In the genomic region with DNA sequence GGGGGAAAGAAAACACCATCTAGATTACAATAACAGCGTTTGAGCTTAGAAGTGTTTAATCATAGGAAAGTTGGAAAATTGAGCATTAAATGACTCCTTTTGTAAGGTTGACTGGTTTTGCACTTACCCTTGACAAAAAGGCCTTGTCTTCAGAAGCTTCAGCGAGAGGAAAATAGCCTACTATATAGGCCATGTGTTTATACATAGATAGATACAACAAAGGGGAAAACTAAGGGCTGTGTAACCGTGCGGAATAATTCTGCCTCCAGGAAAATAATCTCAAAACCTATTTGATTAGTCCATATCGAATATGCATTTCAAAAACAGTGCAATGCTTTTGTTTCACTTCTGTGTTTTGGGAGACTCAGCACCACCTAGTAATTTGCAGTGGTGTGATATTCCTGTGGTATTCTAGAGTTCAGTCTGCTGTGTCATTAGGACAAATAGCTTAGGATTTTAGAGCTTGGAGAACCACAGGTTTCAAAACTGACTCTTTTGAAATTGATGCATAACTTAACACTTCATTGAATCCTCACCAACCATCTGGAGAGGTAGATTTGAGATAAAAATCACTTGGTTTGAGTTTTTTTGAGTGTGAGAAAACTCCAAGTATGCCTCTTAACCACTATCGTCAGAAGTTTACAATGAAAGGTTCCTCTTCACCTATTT, we compare ENCODE assay signal across 1 cellular context.
TF ChIP-seq lines count a peak whose summit lies in the region.

No MANE protein-coding gene starts in this region.

TF ChIP-seq in GM12878, 131 proteins besides CTCF, POLR2A, EP300 and RAD21:
- TF ChIP-seq POU2F2 (IDR thresholded peaks at IDR 0.05; ENCODE audit: borderline replicate concordance, low read depth, low read length) (no peak), SPI1 (IDR thresholded peaks at IDR 0.05; ENCODE audit: borderline replicate concordance, insufficient read depth, low read depth, low read length) (peak; percentile 78), RUNX3 (IDR thresholded peaks at IDR 0.05; ENCODE audit: low read length) (peak; percentile 56), DPF2 (IDR thresholded peaks at IDR 0.05) (no peak), RELA (IDR thresholded peaks at IDR 0.05; ENCODE audit: borderline replicate concordance, partially characterized antibody) (no peak), ATF7 (IDR thresholded peaks at IDR 0.05; ENCODE audit: low read depth) (peak; percentile 27; the same call in 1 of the 2 replicates), ESRRA (IDR thresholded peaks at IDR 0.05; ENCODE audit: low read length) (no peak), MTA2 (IDR thresholded peaks at IDR 0.05; ENCODE audit: low read depth) (peak; percentile 32), IKZF1 (conservative IDR thresholded peaks at IDR 0.05) (peak; percentile 65; the same call in 1 of the 2 replicates), IKZF2 (IDR thresholded peaks at IDR 0.05) (peak; percentile 73 to 75)
- TF ChIP-seq, protein P1, sequence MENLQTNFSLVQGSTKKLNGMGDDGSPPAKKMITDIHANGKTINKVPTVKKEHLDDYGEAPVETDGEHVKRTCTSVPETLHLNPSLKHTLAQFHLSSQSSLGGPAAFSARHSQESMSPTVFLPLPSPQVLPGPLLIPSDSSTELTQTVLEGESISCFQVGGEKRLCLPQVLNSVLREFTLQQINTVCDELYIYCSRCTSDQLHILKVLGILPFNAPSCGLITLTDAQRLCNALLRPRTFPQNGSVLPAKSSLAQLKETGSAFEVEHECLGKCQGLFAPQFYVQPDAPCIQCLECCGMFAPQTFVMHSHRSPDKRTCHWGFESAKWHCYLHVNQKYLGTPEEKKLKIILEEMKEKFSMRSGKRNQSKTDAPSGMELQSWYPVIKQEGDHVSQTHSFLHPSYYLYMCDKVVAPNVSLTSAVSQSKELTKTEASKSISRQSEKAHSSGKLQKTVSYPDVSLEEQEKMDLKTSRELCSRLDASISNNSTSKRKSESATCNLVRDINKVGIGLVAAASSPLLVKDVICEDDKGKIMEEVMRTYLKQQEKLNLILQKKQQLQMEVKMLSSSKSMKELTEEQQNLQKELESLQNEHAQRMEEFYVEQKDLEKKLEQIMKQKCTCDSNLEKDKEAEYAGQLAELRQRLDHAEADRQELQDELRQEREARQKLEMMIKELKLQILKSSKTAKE (IDR thresholded peaks at IDR 0.05; ENCODE audit: low read depth, poor library complexity, severe bottlenecking) = peak; percentile 45
- TF ChIP-seq, protein P2, sequence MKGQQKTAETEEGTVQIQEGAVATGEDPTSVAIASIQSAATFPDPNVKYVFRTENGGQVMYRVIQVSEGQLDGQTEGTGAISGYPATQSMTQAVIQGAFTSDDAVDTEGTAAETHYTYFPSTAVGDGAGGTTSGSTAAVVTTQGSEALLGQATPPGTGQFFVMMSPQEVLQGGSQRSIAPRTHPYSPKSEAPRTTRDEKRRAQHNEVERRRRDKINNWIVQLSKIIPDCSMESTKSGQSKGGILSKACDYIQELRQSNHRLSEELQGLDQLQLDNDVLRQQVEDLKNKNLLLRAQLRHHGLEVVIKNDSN (IDR thresholded peaks at IDR 0.05; ENCODE audit: borderline replicate concordance, extremely low read length, insufficient read depth, low read depth, low read length) = no peak
- TF ChIP-seq, protein P3, sequence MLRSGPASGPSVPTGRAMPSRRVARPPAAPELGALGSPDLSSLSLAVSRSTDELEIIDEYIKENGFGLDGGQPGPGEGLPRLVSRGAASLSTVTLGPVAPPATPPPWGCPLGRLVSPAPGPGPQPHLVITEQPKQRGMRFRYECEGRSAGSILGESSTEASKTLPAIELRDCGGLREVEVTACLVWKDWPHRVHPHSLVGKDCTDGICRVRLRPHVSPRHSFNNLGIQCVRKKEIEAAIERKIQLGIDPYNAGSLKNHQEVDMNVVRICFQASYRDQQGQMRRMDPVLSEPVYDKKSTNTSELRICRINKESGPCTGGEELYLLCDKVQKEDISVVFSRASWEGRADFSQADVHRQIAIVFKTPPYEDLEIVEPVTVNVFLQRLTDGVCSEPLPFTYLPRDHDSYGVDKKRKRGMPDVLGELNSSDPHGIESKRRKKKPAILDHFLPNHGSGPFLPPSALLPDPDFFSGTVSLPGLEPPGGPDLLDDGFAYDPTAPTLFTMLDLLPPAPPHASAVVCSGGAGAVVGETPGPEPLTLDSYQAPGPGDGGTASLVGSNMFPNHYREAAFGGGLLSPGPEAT (IDR thresholded peaks at IDR 0.05; ENCODE audit: low read depth) = peak; percentile 61
